26 cellular contexts compared by ENCODE assay signal in genomic region chr17:75917443-75918111, GRCh38. TPM values are rescaled to one million over a fixed set of nuclear protein-coding genes. Genes with fewer than 3 reads are reported as not detected.
A peak's percentile ranks its signal among the peaks of the same experiment; 100 is the strongest.
DNase-seq lines count a peak whose midpoint lies in the region; ATAC-seq and TF ChIP-seq lines count a peak whose summit lies in the region.
"Had no signal": no experiment of that assay in that cellular context is flagged by ENCODE, and none has a peak within 500 bp of the region (broad histone marks: within the 10 kb centered on the region; RNA-seq: fewer than 3 reads in every experiment).

No MANE protein-coding gene starts in this region.

- H3K27ac ChIP-seq in osteoblast (ENCODE audit: low read depth, low read length) (no peak overlapping the region), gastroesophageal sphincter (no peak overlapping the region)
- H3K27ac ChIP-seq: epithelial cell of prostate, ovary, right atrium auricular region had no signal

- H3K36me3 ChIP-seq in H7 (replicated peaks; ENCODE audit: control insufficient read depth, insufficient read depth, low read length) (peaks cover 4% of the 10 kb centered on the region), osteoblast (ENCODE audit: insufficient read depth, low read length) (peaks cover 2% of the 10 kb centered on the region), gastroesophageal sphincter (peaks cover 0 to 76% of the 10 kb centered on the region in 2 donors)
- H3K36me3 ChIP-seq: ovary had no signal

- no peak overlapping the region for H3K4me3 Mint-ChIP-seq in T-helper 2 cell treated with Interferon-gamma antibody and Interleukin-4, amounts not matched to agents 5 μg/mL and 100 μg/mL, for 36 hours
- no peak overlapping the region for H3K4me3 Mint-ChIP-seq in brain
- H3K4me3 Mint-ChIP-seq: CD4-positive, alpha-beta T cell; memory B cell; nephron progenitor cell had no signal

- H3K9me3 Mint-ChIP-seq in T-helper 2 cell treated with Interferon-gamma antibody and Interleukin-4, amounts not matched to agents 5 μg/mL and 100 μg/mL, for 36 hours: no peaks in the 10 kb centered on the region
- H3K9me3 Mint-ChIP-seq in brain: no peaks in the 10 kb centered on the region
- H3K9me3 Mint-ChIP-seq: CD4-positive, alpha-beta T cell; memory B cell; nephron progenitor cell had no signal

- no peak overlapping the region for H3K4me2 ChIP-seq in osteoblast (ENCODE audit: insufficient read depth, low read length)
- H3K4me2 ChIP-seq: smooth muscle cell had no signal

- peaks cover 3% of the 10 kb centered on the region for H3K4me1 Mint-ChIP-seq in T-helper 2 cell treated with Interferon-gamma antibody and Interleukin-4, amounts not matched to agents 5 μg/mL and 100 μg/mL, for 36 hours (ENCODE audit: low read depth)
- H3K4me1 Mint-ChIP-seq in brain: no peaks in the 10 kb centered on the region

- ATAC-seq in gastroesophageal sphincter: no peak
- ATAC-seq: left lobe of liver; stimulated activated naive CD8-positive, alpha-beta T cell treated with anti-CD3 and anti-CD28 coated beads, Interleukin-15, Interleukin-2, amounts not matched to agents 100 U/mL and 50 U/mL, for 24 hours had no signal

- H3K36me3 Mint-ChIP-seq in T-helper 2 cell treated with Interferon-gamma antibody and Interleukin-4, amounts not matched to agents 5 μg/mL and 100 μg/mL, for 36 hours (ENCODE audit: low read depth): peaks cover 6% of the 10 kb centered on the region
- H3K36me3 Mint-ChIP-seq in brain: peaks cover 6% of the 10 kb centered on the region

- DNase-seq in T-helper 2 cell treated with Interferon-gamma antibody and Interleukin-4, amounts not matched to agents 5 μg/mL and 100 μg/mL, for 36 hours (ENCODE audit: low spot score): no peak
- no peak for DNase-seq in T-helper 2 cell
- DNase-seq in H7: peak; percentile 42
- peak; percentile 34 for DNase-seq in osteoblast (ENCODE audit: insufficient read length, low spot score, missing footprints)
- DNase-seq in DMS114 treated with DMSO at 0.1 percent for 48 hours (lab: John Stamatoyannopoulos, UW; ENCODE audit: unreplicated experiment): no peak
- no peak for DNase-seq in GF-D8 (lab: John Stamatoyannopoulos, UW)
- DNase-seq: activated CD4-positive, alpha-beta T cell treated with anti-CD3 and anti-CD28 coated beads, Interleukin-2, amount 50 U/mL, for 4 hours; activated CD4-positive, CD25-positive, alpha-beta regulatory T cell; activated naive CD4-positive, alpha-beta T cell treated with anti-CD3 and anti-CD28 coated beads, Interleukin-2, amount 50 U/mL, for 16 hours; anterior cingulate cortex; CD4-positive, alpha-beta T cell; DMS153; effector CD4-positive, alpha-beta T cell; NCI-H1694; NCI-H446 treated with DMSO at 0.1 percent for 48 hours; nephron progenitor cell; ovary; RPMI8226; stimulated activated naive CD8-positive, alpha-beta T cell treated with anti-CD3 and anti-CD28 coated beads, Interleukin-15, Interleukin-2, amounts not matched to agents 100 U/mL and 50 U/mL, for 24 hours had no signal

- H4K20me1 ChIP-seq in osteoblast (ENCODE audit: insufficient read depth, low read length): no peaks in the 10 kb centered on the region

- H3K27me3 ChIP-seq in H7 (ENCODE audit: control insufficient read depth, insufficient read depth, low read length) (no peaks in the 10 kb centered on the region), osteoblast (ENCODE audit: insufficient read depth, low read length) (no peaks in the 10 kb centered on the region), gastroesophageal sphincter (no peaks in the 10 kb centered on the region)
- H3K27me3 ChIP-seq: ovary, right atrium auricular region had no signal

- H3K4me3 ChIP-seq in H7 (ENCODE audit: insufficient read depth, low read depth, low read length) (no peak overlapping the region), osteoblast (ENCODE audit: insufficient read depth, low read length) (no peak overlapping the region), gastroesophageal sphincter (no peak overlapping the region)
- H3K4me3 ChIP-seq: ovary, right atrium auricular region, smooth muscle cell had no signal

- no peaks in the 10 kb centered on the region for H3K79me2 ChIP-seq in osteoblast (ENCODE audit: insufficient read depth, low read length)

- no peak for TF ChIP-seq CTCF in brain (conservative IDR thresholded peaks at IDR 0.05)
- TF ChIP-seq CTCF in osteoblast (IDR thresholded peaks at IDR 0.05; ENCODE audit: extremely low read depth, low read depth, low read length): no peak
- TF ChIP-seq CTCF in gastroesophageal sphincter (IDR thresholded peaks at IDR 0.05): no peak

- no peak overlapping the region for H2AFZ ChIP-seq in osteoblast (ENCODE audit: low read length)

- H3K9me3 ChIP-seq in osteoblast (ENCODE audit: low read depth, low read length) (no peaks in the 10 kb centered on the region), gastroesophageal sphincter (no peaks in the 10 kb centered on the region)
- H3K9me3 ChIP-seq: ovary, right atrium auricular region had no signal

- H3K4me1 ChIP-seq in osteoblast (ENCODE audit: insufficient read depth, low read length): no peaks in the 10 kb centered on the region
- H3K4me1 ChIP-seq in gastroesophageal sphincter: no peaks in the 10 kb centered on the region

- no peak for TF ChIP-seq EP300 in gastroesophageal sphincter (IDR thresholded peaks at IDR 0.05)

- no peaks in the 10 kb centered on the region for H3K27me3 Mint-ChIP-seq in T-helper 2 cell treated with Interferon-gamma antibody and Interleukin-4, amounts not matched to agents 5 μg/mL and 100 μg/mL, for 36 hours (ENCODE audit: low read depth)
- no peaks in the 10 kb centered on the region for H3K27me3 Mint-ChIP-seq in brain
- H3K27me3 Mint-ChIP-seq: CD4-positive, alpha-beta T cell; memory B cell had no signal

- WGBS in gastroesophageal sphincter (ENCODE audit: low coverage in 1 of 2), 2 donors: 63% methylated on average over 2 of the region's 33 CpGs; no CpG with 5 or more reads in 1 of the 2 donors

- TF ChIP-seq POLR2A in gastroesophageal sphincter (IDR thresholded peaks at IDR 0.05): no peak

- peak overlapping the region; percentile 53 for H3K27ac Mint-ChIP-seq in T-helper 2 cell treated with Interferon-gamma antibody and Interleukin-4, amounts not matched to agents 5 μg/mL and 100 μg/mL, for 36 hours
- H3K27ac Mint-ChIP-seq in brain: peak overlapping the region in 4 of 5 experiments; percentile 19 to 67 (median 64)
- H3K27ac Mint-ChIP-seq: CD4-positive, alpha-beta T cell; memory B cell; nephron progenitor cell had no signal

RNA-seq across cellular contexts. Expression of gene MRPL38, which starts 12.9 kb away (rescaled TPM):
- total RNA-seq in H7 (2014; rRNA removed; shearing (Covaris generic)): 100 and 125 TPM in 2 replicates
- polyA plus RNA-seq in brain (ENCODE audit: insufficient read depth, low read depth, low replicate concordance): 83.7 TPM
- total RNA-seq in osteoblast: 36.6 and 37.1 TPM in 2 replicates
- total RNA-seq in gastroesophageal sphincter: 10 to 100 TPM; 18.4 to 69.6 (median 44.3) TPM

RNA-seq across cellular contexts. Expression of gene TRIM65, which starts 20.8 kb away (rescaled TPM):
- 66.4 and 69.4 TPM in 2 replicates for total RNA-seq in H7 (2014; rRNA removed; shearing (Covaris generic))
- 12.5 TPM for polyA plus RNA-seq in brain (ENCODE audit: insufficient read depth, low read depth, low replicate concordance)
- 22.8 and 23.3 TPM in 2 replicates for total RNA-seq in osteoblast
- 10 to 100 TPM; 18.7 to 34.4 (median 31.2) TPM for total RNA-seq in gastroesophageal sphincter

RNA-seq across cellular contexts. Expression of gene FBF1, which starts 23.3 kb away (rescaled TPM):
- 17.9 and 27.7 TPM in 2 replicates for total RNA-seq in H7 (2014; rRNA removed; shearing (Covaris generic))
- polyA plus RNA-seq in brain (ENCODE audit: insufficient read depth, low read depth, low replicate concordance): 10.6 TPM
- total RNA-seq in osteoblast (14.1 and 17.1 TPM in 2 replicates), gastroesophageal sphincter (10 to 100 TPM in 1 of 4 donors, 1 to 10 TPM in 3; 4.6 to 20.2 (median 7.7) TPM)

RNA-seq across cellular contexts. Expression of gene TRIM47, which starts 39.2 kb away (rescaled TPM):
- total RNA-seq in H7 (2014; rRNA removed; shearing (Covaris generic)): 8.5 and 14.1 TPM in 2 replicates
- polyA plus RNA-seq in brain (ENCODE audit: insufficient read depth, low read depth, low replicate concordance): 46.1 TPM
- 21.7 and 22.4 TPM in 2 replicates for total RNA-seq in osteoblast
- 100 to 1,000 TPM in 1 of 4 donors, 10 to 100 TPM in 3; 21.0 to 146 (median 40.8) TPM for total RNA-seq in gastroesophageal sphincter

Comparison
In these comparisons a context has a peak if more than half of its experiments do, and no peak if none do; other contexts are left out.
1. DNase-seq: peak in H7 (single experiment) and osteoblast (single experiment); none in T-helper 2 cell treated with Interferon-gamma antibody and Interleukin-4, amounts not matched to agents 5 μg/mL and 100 μg/mL, for 36 hours (single experiment), T-helper 2 cell (0 of 5), DMS114 treated with DMSO at 0.1 percent for 48 hours (single experiment) and GF-D8 (single experiment).